Comparison of ENCODE assay signal across 16 cellular contexts in the genomic region with DNA sequence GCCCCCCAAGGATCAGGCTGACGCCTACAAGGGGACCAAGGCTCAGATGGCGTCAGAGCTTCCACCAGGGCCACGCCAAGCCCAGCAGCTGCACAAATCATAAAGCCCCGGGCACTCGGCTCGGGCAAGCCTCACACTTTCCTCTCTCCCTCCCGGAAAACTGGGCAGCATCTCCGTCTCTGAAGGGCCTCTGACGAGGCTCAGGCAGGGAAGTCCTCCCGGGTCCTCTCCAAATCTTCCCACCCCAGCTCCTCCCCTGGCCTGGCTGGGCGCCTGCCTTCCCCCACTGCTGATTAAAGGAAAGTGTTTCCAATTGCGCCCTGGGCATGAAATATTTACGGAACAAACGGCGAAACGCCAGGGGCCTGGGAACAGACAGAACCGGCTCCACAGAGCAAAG. TPM values are rescaled to one million over a fixed set of nuclear protein-coding genes. Genes with fewer than 3 reads are reported as not detected.
DNase-seq lines count a peak whose midpoint lies in the region; ATAC-seq, FAIRE-seq and TF ChIP-seq lines count a peak whose summit lies in the region.
"Had no signal": no experiment of that assay in that cellular context is flagged by ENCODE, and none has a peak within 500 bp of the region (broad histone marks: within the 10 kb centered on the region; RNA-seq: fewer than 3 reads in every experiment).

No MANE protein-coding gene starts in this region.

- WGBS in mesenchymal stem cell: 89% methylated on average over 17 of the region's 17 CpGs

- H3K9me3 Mint-ChIP-seq in activated naive CD8-positive, alpha-beta T cell treated with anti-CD3 and anti-CD28 coated beads for 36 hours: no peaks in the 10 kb centered on the region
- no peaks in the 10 kb centered on the region for H3K9me3 Mint-ChIP-seq in activated naive CD8-positive, alpha-beta T cell treated with anti-CD3 and anti-CD28 coated beads, Interleukin-2, amount 50 U/mL, for 24 hours

- H3K79me1 ChIP-seq in mesenchymal stem cell (replicated peaks; ENCODE audit: low read length, poor library complexity, severe bottlenecking): peaks cover 49% of the 10 kb centered on the region

- H3K18ac ChIP-seq in mesenchymal stem cell (ENCODE audit: low read depth in 1 of 2, low read length in 2 of 2): no peak overlapping the region

- H2AK5ac ChIP-seq in mesenchymal stem cell (ENCODE audit: low read length, severe bottlenecking): no peak overlapping the region

- peak overlapping the region; percentile 43 to 52 for H3K27ac ChIP-seq in breast epithelium
- no peak overlapping the region for H3K27ac ChIP-seq in mesenchymal stem cell (ENCODE audit: low read length, poor library complexity, severe bottlenecking)

- peaks cover 0 to 4% of the 10 kb centered on the region in 2 donors for H3K4me1 ChIP-seq in breast epithelium
- peaks cover 30% of the 10 kb centered on the region for H3K4me1 ChIP-seq in mesenchymal stem cell (ENCODE audit: control insufficient read depth, insufficient read depth, low read depth, low read length)

- peak overlapping the region; percentile 16 for H3K27ac Mint-ChIP-seq in activated naive CD8-positive, alpha-beta T cell treated with anti-CD3 and anti-CD28 coated beads for 36 hours
- no peak overlapping the region for H3K27ac Mint-ChIP-seq in activated naive CD8-positive, alpha-beta T cell treated with anti-CD3 and anti-CD28 coated beads, Interleukin-2, amount 50 U/mL, for 24 hours

- intact Hi-C loops in breast epithelium (cut with DNase I; ENCODE audit: low total_unique reads): no loop called here

- no peaks in the 10 kb centered on the region for H3K36me3 Mint-ChIP-seq in activated naive CD8-positive, alpha-beta T cell treated with anti-CD3 and anti-CD28 coated beads for 36 hours
- no peaks in the 10 kb centered on the region for H3K36me3 Mint-ChIP-seq in activated naive CD8-positive, alpha-beta T cell treated with anti-CD3 and anti-CD28 coated beads, Interleukin-2, amount 50 U/mL, for 24 hours (ENCODE audit: low read depth)

- H4K91ac ChIP-seq in mesenchymal stem cell (ENCODE audit: low read length): no peak overlapping the region

- H2BK5ac ChIP-seq in mesenchymal stem cell (ENCODE audit: low read depth, low read length, poor library complexity, severe bottlenecking): no peak overlapping the region

- no peak overlapping the region for H4K8ac ChIP-seq in mesenchymal stem cell (ENCODE audit: low read length)

- no peak overlapping the region for H3K4ac ChIP-seq in mesenchymal stem cell (ENCODE audit: low read depth in 1 of 2, low read length in 2 of 2)

- no peak overlapping the region for H2AFZ ChIP-seq in mesenchymal stem cell (ENCODE audit: low read depth, low read length)

- H3K4me3 ChIP-seq in breast epithelium (no peak overlapping the region), mesenchymal stem cell (ENCODE audit: insufficient read depth in 1 of 2, low read depth in 1 of 2, low read length in 2 of 2) (no peak overlapping the region)

- H3K4me3 Mint-ChIP-seq in activated naive CD8-positive, alpha-beta T cell treated with anti-CD3 and anti-CD28 coated beads for 36 hours: no peak overlapping the region
- H3K4me3 Mint-ChIP-seq in activated naive CD8-positive, alpha-beta T cell treated with anti-CD3 and anti-CD28 coated beads, Interleukin-2, amount 50 U/mL, for 24 hours: no peak overlapping the region

- TF ChIP-seq POLR2A in breast epithelium (IDR thresholded peaks at IDR 0.05) (no peak), GM12891 (IDR thresholded peaks at IDR 0.05; ENCODE audit: low read depth, low read length) (no peak)

- H3K4me1 Mint-ChIP-seq in activated naive CD8-positive, alpha-beta T cell treated with anti-CD3 and anti-CD28 coated beads for 36 hours: peaks cover 14% of the 10 kb centered on the region
- H3K4me1 Mint-ChIP-seq in activated naive CD8-positive, alpha-beta T cell treated with anti-CD3 and anti-CD28 coated beads, Interleukin-2, amount 50 U/mL, for 24 hours: peaks cover 26% of the 10 kb centered on the region

- no peak overlapping the region for H3K14ac ChIP-seq in mesenchymal stem cell (ENCODE audit: low read length in 2 of 2)

- H2BK12ac ChIP-seq in mesenchymal stem cell (ENCODE audit: low read length in 2 of 2): no peak overlapping the region

- H3K27me3 Mint-ChIP-seq in activated naive CD8-positive, alpha-beta T cell treated with anti-CD3 and anti-CD28 coated beads for 36 hours: no peaks in the 10 kb centered on the region
- H3K27me3 Mint-ChIP-seq in activated naive CD8-positive, alpha-beta T cell treated with anti-CD3 and anti-CD28 coated beads, Interleukin-2, amount 50 U/mL, for 24 hours: no peaks in the 10 kb centered on the region

- TF ChIP-seq CTCF in breast epithelium (IDR thresholded peaks at IDR 0.05): no peak

- H2BK15ac ChIP-seq in mesenchymal stem cell (ENCODE audit: low read depth, poor library complexity, severe bottlenecking): no peak overlapping the region

- H3K9me3 ChIP-seq in breast epithelium: no peaks in the 10 kb centered on the region
- no peaks in the 10 kb centered on the region for H3K9me3 ChIP-seq in mesenchymal stem cell (ENCODE audit: control insufficient read depth, low read length)

- no peaks in the 10 kb centered on the region for H3K27me3 ChIP-seq in breast epithelium
- H3K27me3 ChIP-seq in mesenchymal stem cell (ENCODE audit: control insufficient read depth in 1 of 2, insufficient read depth in 1 of 2, low read length in 2 of 2): no peaks in the 10 kb centered on the region

- H3K9ac ChIP-seq in mesenchymal stem cell (ENCODE audit: low read length): peak overlapping the region; percentile 49

- H3K36me3 ChIP-seq in breast epithelium (no peaks in the 10 kb centered on the region), mesenchymal stem cell (ENCODE audit: control insufficient read depth in 1 of 2, insufficient read depth in 2 of 2, low read depth in 1 of 2, low read length in 2 of 2) (peaks cover 4 to 68% of the 10 kb centered on the region in 2 experiments)

- no peak overlapping the region for H3K23ac ChIP-seq in mesenchymal stem cell (ENCODE audit: low read length in 2 of 2)

- H2BK120ac ChIP-seq in mesenchymal stem cell (ENCODE audit: low read depth, low read length): no peak overlapping the region

- no peak for FAIRE-seq in GM12891 (lab: Jason Lieb, UNC)

- no peak for ATAC-seq in activated naive CD8-positive, alpha-beta T cell treated with anti-CD3 and anti-CD28 coated beads, Interleukin-2, amount 50 U/mL, for 24 hours
- ATAC-seq: Panc1 had no signal

- no peak for DNase-seq in activated naive CD8-positive, alpha-beta T cell treated with anti-CD3 and anti-CD28 coated beads for 36 hours
- DNase-seq in activated naive CD8-positive, alpha-beta T cell treated with anti-CD3 and anti-CD28 coated beads, Interleukin-2, amount 50 U/mL, for 24 hours: no peak
- DNase-seq in breast epithelium (ENCODE audit: low spot score in 2 of 2): no peak
- DNase-seq in mesenchymal stem cell: no peak
- DNase-seq in ureter (ENCODE audit: low spot score): peak; percentile 72
- DNase-seq in NCI-H2196 treated with DMSO at 0.1 percent for 48 hours (lab: John Stamatoyannopoulos, UW; ENCODE audit: unreplicated experiment): no peak
- no peak for DNase-seq in NCI-H1417 treated with DMSO at 0.1 percent for 48 hours (lab: John Stamatoyannopoulos, UW)
- DNase-seq in GM12891 (ENCODE audit: insufficient read length, low spot score): no peak
- DNase-seq: activated CD4-positive, alpha-beta T cell treated with anti-CD3 and anti-CD28 coated beads, Interleukin-2, amount 50 U/mL, for 48 hours; activated naive CD4-positive, alpha-beta T cell treated with Interleukin-2 at 50 U/mL for 16 hours; central memory CD4-positive, alpha-beta T cell; NCI-H1092 treated with DMSO at 0.1 percent for 48 hours; NCI-H446 treated with DMSO at 0.1 percent for 48 hours; stimulated activated CD4-positive, alpha-beta T cell treated with anti-CD3 and anti-CD28 coated beads, Interleukin-1b, Interleukin-23, amount 100 ng/mL, for 48 hours; T1000 had no signal

- H3K4me2 ChIP-seq in mesenchymal stem cell (ENCODE audit: low read length, poor library complexity, severe bottlenecking): no peak overlapping the region

TF ChIP-seq in GM12891, 5 proteins besides CTCF, POLR2A, EP300 and RAD21:
- TF ChIP-seq TAF1 (IDR thresholded peaks at IDR 0.05; ENCODE audit: low read depth, low read length) (no peak), POU2F2 (IDR thresholded peaks at IDR 0.05; ENCODE audit: low read depth, low read length) (no peak), SPI1 (IDR thresholded peaks at IDR 0.05; ENCODE audit: low read depth, low read length) (no peak), PAX5 (IDR thresholded peaks at IDR 0.05; ENCODE audit: insufficient read depth, low read length, severe bottlenecking) (no peak), POLR2AphosphoS5 (IDR thresholded peaks at IDR 0.05; ENCODE audit: low read depth, low read length) (no peak)

RNA-seq across cellular contexts. Expression of a gene that starts 38.5 kb away (rescaled TPM):
- 10 to 100 TPM; 86.7 to 87.0 TPM for total RNA-seq in activated naive CD8-positive, alpha-beta T cell treated with anti-CD3 and anti-CD28 coated beads for 36 hours
- 100 to 1,000 TPM in 2 of 3 donors, 10 to 100 TPM in 1; 90.7 to 181 (median 135) TPM for total RNA-seq in breast epithelium
- 112 TPM for polyA plus RNA-seq in mesenchymal stem cell (2013, experiment 1 of 2)
- polyA plus RNA-seq in mesenchymal stem cell (2013, experiment 2 of 2): 108 TPM
- 144 TPM for total RNA-seq in ureter
- polyA plus RNA-seq in GM12891 (2012; ENCODE audit: low read depth, missing spikeins): 67.7 TPM

RNA-seq across cellular contexts. Expression of a gene that starts 40.2 kb away (rescaled TPM):
- 10 to 100 TPM; 59.7 to 62.7 TPM for total RNA-seq in activated naive CD8-positive, alpha-beta T cell treated with anti-CD3 and anti-CD28 coated beads for 36 hours
- total RNA-seq in breast epithelium: 1 to 10 TPM; 7.3 to 8.2 (median 7.8) TPM
- 34.1 TPM for polyA plus RNA-seq in mesenchymal stem cell (2013, experiment 1 of 2)
- 31.6 TPM for polyA plus RNA-seq in mesenchymal stem cell (2013, experiment 2 of 2)
- total RNA-seq in ureter: 25.2 TPM
- polyA plus RNA-seq in GM12891 (2012; ENCODE audit: low read depth, missing spikeins): 13.8 TPM

RNA-seq across cellular contexts. Expression of a gene that starts 40.3 kb away (rescaled TPM):
- 10 to 100 TPM; 58.7 to 59.0 TPM for total RNA-seq in activated naive CD8-positive, alpha-beta T cell treated with anti-CD3 and anti-CD28 coated beads for 36 hours
- total RNA-seq in breast epithelium (10 to 100 TPM; 19.2 to 22.0 (median 21.9) TPM), ureter (22.8 TPM)
- 12.6 TPM for polyA plus RNA-seq in mesenchymal stem cell (2013, experiment 1 of 2)
- 10.8 TPM for polyA plus RNA-seq in mesenchymal stem cell (2013, experiment 2 of 2)
- 10.1 TPM for polyA plus RNA-seq in GM12891 (2012; ENCODE audit: low read depth, missing spikeins)

RNA-seq across cellular contexts. Expression of a gene that starts 57.1 kb away (rescaled TPM):
- 100 to 1,000 TPM; 156 to 158 TPM for total RNA-seq in activated naive CD8-positive, alpha-beta T cell treated with anti-CD3 and anti-CD28 coated beads for 36 hours
- total RNA-seq in breast epithelium (1 to 10 TPM; 1.3 to 3.3 (median 3.2) TPM), ureter (2.1 TPM)
- 3.1 TPM for polyA plus RNA-seq in mesenchymal stem cell (2013, experiment 1 of 2)
- 3.0 TPM for polyA plus RNA-seq in mesenchymal stem cell (2013, experiment 2 of 2)
- 29.8 TPM for polyA plus RNA-seq in GM12891 (2012; ENCODE audit: low read depth, missing spikeins)
